35 cellular contexts compared by ENCODE assay signal in genomic region chr2:21999522-21999921, GRCh38.
"Had no signal": no experiment of that assay in that cellular context is flagged by ENCODE, and none has a peak within 500 bp of the region (broad histone marks: within the 10 kb centered on the region; RNA-seq: fewer than 3 reads in every experiment).

No MANE protein-coding gene starts in this region.

- H3K27me3 ChIP-seq: MG63 had no signal

- DNase-seq: Kasumi-1, MG63, MM.1S, MV-4-11, NCI-H1048, NCI-H1092, NCI-H1092 treated with DMSO at 0.1 percent for 48 hours, NCI-H1105, NCI-H1105 treated with DMSO at 0.1 percent for 48 hours, NCI-H1417, NCI-H1417 treated with DMSO at 0.1 percent for 48 hours, NCI-H1436, NCI-H1436 treated with DMSO at 0.1 percent for 48 hours, NCI-H146, NCI-H1694, NCI-H1694 treated with DMSO at 0.1 percent for 48 hours, NCI-H187, NCI-H187 treated with DMSO at 0.1 percent for 48 hours, NCI-H1930, NCI-H2029, NCI-H2029 treated with DMSO at 0.1 percent for 48 hours, NCI-H2081, NCI-H2081 treated with DMSO at 0.1 percent for 48 hours, NCI-H2107, NCI-H2171 treated with DMSO at 0.1 percent for 48 hours, NCI-H2227 treated with DMSO at 0.1 percent for 48 hours, NCI-H226, NCI-H345, NCI-H446, NCI-H446 treated with DMSO at 0.1 percent for 48 hours, NCI-H510A, NCI-H510A treated with DMSO at 0.1 percent for 48 hours, NCI-H524, NCI-H524 treated with DMSO at 0.1 percent for 48 hours, NCI-H526 had no signal

- H3K4me3 ChIP-seq: MG63 had no signal

- H3K9me3 ChIP-seq: MG63 had no signal

- H3K36me3 ChIP-seq: MG63 had no signal
